In the genomic region with DNA sequence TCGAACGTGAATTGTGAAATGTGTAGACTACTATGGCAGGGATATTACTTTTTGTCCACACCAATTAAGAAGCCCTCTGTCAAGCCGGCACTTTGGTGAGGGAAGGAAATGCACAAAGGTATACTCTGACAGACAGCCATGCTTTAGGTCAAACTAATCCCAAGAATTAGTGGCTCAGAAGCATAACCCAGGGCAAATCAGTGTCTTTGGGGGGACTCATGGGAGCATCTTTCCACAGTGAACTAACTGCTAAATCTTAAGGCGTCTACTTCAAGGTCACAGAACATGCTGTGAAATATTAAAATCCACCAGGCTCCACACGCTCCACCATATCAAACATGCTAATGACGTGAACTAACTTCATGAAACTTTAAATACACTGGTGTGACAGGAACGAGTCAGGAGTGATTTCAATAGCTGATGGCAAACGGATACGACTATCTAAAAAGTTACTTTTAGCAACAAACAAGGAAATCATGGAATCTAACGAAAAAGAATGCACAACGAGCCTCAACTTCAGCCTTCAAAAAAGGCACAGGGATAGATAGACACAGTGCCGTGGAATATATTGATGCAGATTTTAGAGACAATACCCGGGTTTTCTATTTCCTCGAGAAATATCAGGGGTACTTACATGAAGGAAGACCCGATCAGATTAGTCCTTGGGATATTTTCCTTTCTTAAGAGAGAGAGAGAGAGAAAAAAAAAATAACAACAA, we compare ENCODE assay signal across 8 cellular contexts. TPM values are rescaled to one million over a fixed set of nuclear protein-coding genes. Genes with fewer than 3 reads are reported as not detected.
DNase-seq lines count a peak whose midpoint lies in the region; ATAC-seq and TF ChIP-seq lines count a peak whose summit lies in the region.

No MANE protein-coding gene starts in this region.

- intact Hi-C loops in left ventricle myocardium inferior (cut with micrococcal nuclease) = loop anchor here (5.0 kb wide), 1 partner anchor 55 kb away; no protein-coding TSS in a partner anchor
- intact Hi-C loops in sciatic nerve (cut with DNase I) = no loop called here

- H3K4me1 Mint-ChIP-seq in activated CD4-positive, alpha-beta T cell treated with anti-CD3 and anti-CD28 coated beads, Interleukin-2, amount 10 ng/mL, durations not matched to agents 7 days and 5 days = peaks cover 23% of the 10 kb centered on the region
- H3K4me1 Mint-ChIP-seq in activated CD4-positive, alpha-beta memory T cell treated with anti-CD3 and anti-CD28 coated beads, Interleukin-2, amount 10 ng/mL, durations not matched to agents 7 days and 5 days = peaks cover 19% of the 10 kb centered on the region

- H3K27me3 Mint-ChIP-seq in activated CD4-positive, alpha-beta T cell treated with anti-CD3 and anti-CD28 coated beads, Interleukin-2, amount 10 ng/mL, durations not matched to agents 7 days and 5 days = peaks cover 68% of the 10 kb centered on the region
- peaks cover 56% of the 10 kb centered on the region for H3K27me3 Mint-ChIP-seq in activated CD4-positive, alpha-beta memory T cell treated with anti-CD3 and anti-CD28 coated beads, Interleukin-2, amount 10 ng/mL, durations not matched to agents 7 days and 5 days

- H3K27ac Mint-ChIP-seq in activated CD4-positive, alpha-beta T cell treated with anti-CD3 and anti-CD28 coated beads, Interleukin-2, amount 10 ng/mL, durations not matched to agents 7 days and 5 days = no peak overlapping the region
- no peak overlapping the region for H3K27ac Mint-ChIP-seq in activated CD4-positive, alpha-beta memory T cell treated with anti-CD3 and anti-CD28 coated beads, Interleukin-2, amount 10 ng/mL, durations not matched to agents 7 days and 5 days

- POLR2A ChIA-PET in activated CD4-positive, alpha-beta T cell treated with anti-CD3 and anti-CD28 coated beads, Interleukin-2, amount 10 ng/mL, durations not matched to agents 7 days and 5 days (lab: Charles Lee) = no interaction called here
- POLR2A ChIA-PET in activated CD4-positive, alpha-beta memory T cell treated with anti-CD3 and anti-CD28 coated beads, Interleukin-2, amount 10 ng/mL, durations not matched to agents 7 days and 5 days (lab: Charles Lee) = no interaction called here

- peaks cover 68% of the 10 kb centered on the region for H3K4me1 ChIP-seq in left ventricle myocardium inferior

- peak overlapping the region; percentile 94 for H3K27ac ChIP-seq in left ventricle myocardium inferior (replicated peaks)

- DNase-seq in activated CD4-positive, alpha-beta T cell treated with anti-CD3 and anti-CD28 coated beads, Interleukin-2, amount 10 ng/mL, durations not matched to agents 7 days and 5 days = no peak
- no peak for DNase-seq in activated CD4-positive, alpha-beta T cell treated with anti-CD3 and anti-CD28 coated beads, Interleukin-2, amount 50 U/mL, for 1 hour
- DNase-seq in activated CD4-positive, alpha-beta memory T cell treated with anti-CD3 and anti-CD28 coated beads, Interleukin-2, amount 10 ng/mL, durations not matched to agents 7 days and 5 days = no peak
- DNase-seq in left ventricle myocardium inferior (no peak), sciatic nerve (ENCODE audit: low spot score) (no peak), GM13977 (ENCODE audit: low spot score) (no peak)

- TF ChIP-seq CTCF in left ventricle myocardium inferior (IDR thresholded peaks at IDR 0.05; ENCODE audit: borderline replicate concordance) (no peak), GM13977 (IDR thresholded peaks at IDR 0.05; ENCODE audit: extremely low read depth, insufficient read depth, missing control alignments) (no peak)

- no peaks in the 10 kb centered on the region for H3K27me3 ChIP-seq in left ventricle myocardium inferior (ENCODE audit: low read depth)

- CTCF ChIA-PET in activated CD4-positive, alpha-beta T cell treated with anti-CD3 and anti-CD28 coated beads, Interleukin-2, amount 10 ng/mL, durations not matched to agents 7 days and 5 days (lab: Charles Lee) = no interaction called here
- CTCF ChIA-PET in activated CD4-positive, alpha-beta memory T cell treated with anti-CD3 and anti-CD28 coated beads, Interleukin-2, amount 10 ng/mL, durations not matched to agents 7 days and 5 days (lab: Charles Lee) = no interaction called here

- no peaks in the 10 kb centered on the region for H3K36me3 Mint-ChIP-seq in activated CD4-positive, alpha-beta T cell treated with anti-CD3 and anti-CD28 coated beads, Interleukin-2, amount 10 ng/mL, durations not matched to agents 7 days and 5 days (ENCODE audit: low read depth)
- no peaks in the 10 kb centered on the region for H3K36me3 Mint-ChIP-seq in activated CD4-positive, alpha-beta memory T cell treated with anti-CD3 and anti-CD28 coated beads, Interleukin-2, amount 10 ng/mL, durations not matched to agents 7 days and 5 days (ENCODE audit: low read depth)

- no peaks in the 10 kb centered on the region for H3K9me3 Mint-ChIP-seq in activated CD4-positive, alpha-beta T cell treated with anti-CD3 and anti-CD28 coated beads, Interleukin-2, amount 10 ng/mL, durations not matched to agents 7 days and 5 days
- H3K9me3 Mint-ChIP-seq in activated CD4-positive, alpha-beta memory T cell treated with anti-CD3 and anti-CD28 coated beads, Interleukin-2, amount 10 ng/mL, durations not matched to agents 7 days and 5 days = no peaks in the 10 kb centered on the region

- H3K9me3 ChIP-seq in left ventricle myocardium inferior (replicated peaks) = no peaks in the 10 kb centered on the region

- H3K4me3 Mint-ChIP-seq in activated CD4-positive, alpha-beta T cell treated with anti-CD3 and anti-CD28 coated beads, Interleukin-2, amount 10 ng/mL, durations not matched to agents 7 days and 5 days = peak overlapping the region; percentile 79
- H3K4me3 Mint-ChIP-seq in activated CD4-positive, alpha-beta memory T cell treated with anti-CD3 and anti-CD28 coated beads, Interleukin-2, amount 10 ng/mL, durations not matched to agents 7 days and 5 days = peak overlapping the region; percentile 82

- in situ Hi-C loops in GM13977 (cut with MboI; ENCODE audit: low pct_unique_long_range_greater_than_20kb, low sequenced_read_pairs, unreplicated experiment) = loop anchor here (10.0 to 25.0 kb wide), 2 partner anchors 405 to 552 kb away; no protein-coding TSS in a partner anchor

- peak overlapping the region; percentile 79 for H3K4me3 ChIP-seq in left ventricle myocardium inferior

- no peaks in the 10 kb centered on the region for H3K36me3 ChIP-seq in left ventricle myocardium inferior

- ATAC-seq in sciatic nerve (peak; percentile 3), GM21576 (IDR thresholded peaks at IDR 0.05; ENCODE audit: unreplicated experiment) (no peak), GM18907 (IDR thresholded peaks at IDR 0.05; ENCODE audit: unreplicated experiment) (no peak)

RNA-seq across cellular contexts. Expression of gene MEF2C, which starts 0.5 kb away (rescaled TPM):
- under 1 TPM; 0.10 to 0.17 TPM for total RNA-seq in activated CD4-positive, alpha-beta T cell treated with anti-CD3 and anti-CD28 coated beads, Interleukin-2, amount 10 ng/mL, durations not matched to agents 7 days and 5 days
- total RNA-seq in activated CD4-positive, alpha-beta memory T cell treated with anti-CD3 and anti-CD28 coated beads, Interleukin-2, amount 10 ng/mL, durations not matched to agents 7 days and 5 days = under 1 TPM in 1 of 2 experiments, not detected in 1; 0.03 TPM
- total RNA-seq in left ventricle myocardium inferior = 54.2 TPM
- total RNA-seq in sciatic nerve = 97.3 TPM

Comparison
In these comparisons a context has a peak if more than half of its experiments do, and no peak if none do; other contexts are left out.
1. RNA of gene MEF2C, which starts 0.5 kb away (total RNA-seq): 97.3 TPM in sciatic nerve (single experiment) and 54.2 TPM in left ventricle myocardium inferior (single experiment); 0.10 to 0.17 TPM in activated CD4-positive, alpha-beta T cell treated with anti-CD3 and anti-CD28 coated beads, Interleukin-2, amount 10 ng/mL, durations not matched to agents 7 days and 5 days and 0.03 TPM in activated CD4-positive, alpha-beta memory T cell treated with anti-CD3 and anti-CD28 coated beads, Interleukin-2, amount 10 ng/mL, durations not matched to agents 7 days and 5 days; every median in the first group is over 10 times any median in the second.